In the genomic region with DNA sequence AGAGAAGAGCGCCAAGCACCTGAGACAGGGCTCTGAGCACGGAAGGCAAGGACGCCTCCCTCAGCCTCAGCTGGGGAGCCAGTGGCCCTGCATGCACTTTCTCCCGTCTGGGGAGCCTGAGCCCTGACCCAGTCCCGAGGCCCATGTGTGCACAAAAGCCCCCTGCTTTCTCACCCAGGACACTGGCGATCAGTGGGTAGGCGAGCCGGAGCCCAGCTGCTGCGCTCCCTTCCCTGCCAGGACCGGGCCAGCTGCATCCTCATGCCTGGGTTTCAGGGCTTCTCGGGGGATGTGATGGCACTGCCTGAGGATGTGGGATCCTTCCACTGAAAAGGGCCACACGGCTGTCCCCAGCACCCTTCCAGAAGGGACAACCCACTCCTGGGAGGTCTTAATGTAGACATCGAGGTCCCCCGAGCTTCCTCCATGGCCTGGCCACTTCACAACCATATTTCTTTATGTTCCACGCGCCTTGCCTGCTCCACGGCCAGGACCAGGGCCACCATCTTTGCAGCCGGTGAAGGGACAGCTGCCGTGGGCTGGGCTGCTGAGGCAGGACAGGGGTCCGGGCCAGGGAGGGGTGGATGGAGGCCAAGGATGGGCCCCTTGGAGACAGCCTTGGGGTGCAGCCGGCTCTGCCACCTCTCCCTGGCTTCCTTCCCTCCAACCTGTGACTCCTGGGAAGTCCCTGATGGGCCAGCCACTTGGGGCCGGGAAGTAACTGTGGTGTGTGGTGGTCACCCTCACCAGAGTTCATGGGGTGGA, we compare ENCODE assay signal across 6 cellular contexts. TPM values are rescaled to one million over a fixed set of nuclear protein-coding genes. Genes with fewer than 3 reads are reported as not detected.
DNase-seq lines count a peak whose midpoint lies in the region; ATAC-seq, FAIRE-seq and TF ChIP-seq lines count a peak whose summit lies in the region.
"Not testable (repeated sequence)": the region's sequence is repeated elsewhere in the genome, so short reads cannot be mapped to it uniquely, and the experiment has no call there.
"Had no signal": no experiment of that assay in that cellular context is flagged by ENCODE, and none has a peak within 500 bp of the region (broad histone marks: within the 10 kb centered on the region; RNA-seq: fewer than 3 reads in every experiment).

No MANE protein-coding gene starts in this region.

- H3K4me2 ChIP-seq in BLaER1 treated with 17β-estradiol and CSF1 and Interleukin-3, amounts not matched to agents 10 nM and 100 nM: peak overlapping the region in 7 of 11 experiments; percentile 39 to 68 (median 51); a peak in 12 of 22 replicates
- not testable (repeated sequence) for H3K4me2 ChIP-seq in K562 (ENCODE audit: insufficient read depth, low read length); H1 (ENCODE audit: insufficient read depth in 1 of 2, low read depth in 2 of 2, low read length in 2 of 2); neuronal stem cell (ENCODE audit: insufficient read depth, low read length, poor library complexity, severe bottlenecking)

- peaks cover 0 to 81% (median 53%) of the 10 kb centered on the region in 10 experiments; a peak in 17 of 20 replicates for H3K4me1 ChIP-seq in BLaER1 treated with 17β-estradiol and CSF1 and Interleukin-3, amounts not matched to agents 10 nM and 100 nM
- H3K4me1 ChIP-seq in K562 (replicated peaks in 1 of 2; ENCODE audit: control insufficient read depth in 2 of 2, insufficient read depth in 2 of 2, low read length in 2 of 2) (peaks cover 0 to 27% of the 10 kb centered on the region in 2 experiments; a peak in 3 of 5 replicates), neuronal stem cell (ENCODE audit: control insufficient read depth in 2 of 2, insufficient read depth in 1 of 2, low read depth in 1 of 2, low read length in 2 of 2) (peaks cover 16 to 23% of the 10 kb centered on the region in 2 donors)
- H3K4me1 ChIP-seq in H1 (replicated peaks in 1 of 4; ENCODE audit: control insufficient read depth in 3 of 4, insufficient read depth in 4 of 4, low read length in 3 of 4): not testable (repeated sequence)

- not testable (repeated sequence) for H3K23me2 ChIP-seq in H1 (ENCODE audit: low read depth, low read length)

- not testable (repeated sequence) for TF ChIP-seq CTCF in K562 (IDR thresholded peaks at IDR 0.05 in 2 of 3, conservative IDR thresholded peaks at IDR 0.05 in 1 of 3; ENCODE audit: insufficient read depth in 2 of 3, low read depth in 1 of 3, low read length in 3 of 3); H1 (IDR thresholded peaks at IDR 0.05; ENCODE audit: control extremely low read depth in 1 of 3, insufficient read depth in 1 of 3, low read depth in 1 of 3, low read length in 3 of 3)

- H4K5ac ChIP-seq in H1 (ENCODE audit: insufficient read length, low read depth, low read length): not testable (repeated sequence)

- not testable (repeated sequence) for H3K9ac ChIP-seq in BLaER1 treated with 17β-estradiol and CSF1 and Interleukin-3, amounts not matched to agents 10 nM and 100 nM; H1 (replicated peaks in 1 of 4; ENCODE audit: extremely low read depth in 1 of 4, low read depth in 3 of 4, low read length in 3 of 4)
- 0 out of 4 replicates have a peak overlapping the region, but pooled peaks of 1 of the 2 experiments have one; percentile 7 for H3K9ac ChIP-seq in K562 (ENCODE audit: insufficient read depth in 1 of 2, low read depth in 2 of 2, low read length in 2 of 2)
- H3K9ac ChIP-seq in neuronal stem cell (ENCODE audit: low read depth, low read length, poor library complexity): peak overlapping the region; percentile 12

- not testable (repeated sequence) for H2AK5ac ChIP-seq in H1 (ENCODE audit: low read depth, low read length); neuronal stem cell (ENCODE audit: low read depth, low read length)

- not testable (repeated sequence) for DNase-seq in HTR-8/SVneo (ENCODE audit: insufficient read length, low spot score); K562 (ENCODE audit: extremely low read depth in 1 of 4, low spot score in 3 of 4); H1 (ENCODE audit: low read depth in 1 of 2, low spot score in 2 of 2); neuronal stem cell (ENCODE audit: low spot score)

- not testable (repeated sequence) for H3K9me3 ChIP-seq in BLaER1 treated with 17β-estradiol and CSF1 and Interleukin-3, amounts not matched to agents 10 nM and 100 nM (replicated peaks in 1 of 11); K562 (replicated peaks; ENCODE audit: control insufficient read depth, insufficient read depth, low read depth, low read length); H1 (ENCODE audit: insufficient read depth in 2 of 2, low read depth in 1 of 2, low read length in 1 of 2); neuronal stem cell (replicated peaks in 1 of 2; ENCODE audit: control insufficient read depth in 2 of 2, insufficient read depth in 1 of 2, low read depth in 1 of 2, low read length in 2 of 2)

- FAIRE-seq in HTR-8/SVneo (lab: Jason Lieb, UNC) (peak; percentile 38), K562 (lab: Jason Lieb, UNC) (peak; percentile 37)
- not testable (repeated sequence) for FAIRE-seq in H1 (lab: Jason Lieb, UNC)

- H3K18ac ChIP-seq in H1 (ENCODE audit: extremely low read depth, low read length); neuronal stem cell (ENCODE audit: low read length): not testable (repeated sequence)

- peak overlapping the region; percentile 14; the same call in 1 of the 2 replicates for H4K8ac ChIP-seq in H1 (ENCODE audit: extremely low read depth, insufficient read depth, low read length)
- H4K8ac ChIP-seq in neuronal stem cell (ENCODE audit: low read depth, low read length): not testable (repeated sequence)

- in situ Hi-C loops in K562 (cut with MboI): not testable (repeated sequence)

- not testable (repeated sequence) for H2BK20ac ChIP-seq in H1 (ENCODE audit: low read length)

- H2BK5ac ChIP-seq in H1 (ENCODE audit: low read depth, low read length); neuronal stem cell (ENCODE audit: low read length): not testable (repeated sequence)

- not testable (repeated sequence) for TF ChIP-seq POLR2A in K562 (conservative IDR thresholded peaks at IDR 0.05); H1 (IDR thresholded peaks at IDR 0.05; ENCODE audit: control extremely low read depth in 1 of 2, low read depth in 2 of 2, low read length in 2 of 2)

- not testable (repeated sequence) for TF ChIP-seq RAD21 in K562 (CRISPR knock-in tag; conservative IDR thresholded peaks at IDR 0.05 in 1 of 2, IDR thresholded peaks at IDR 0.05 in 1 of 2); H1 (IDR thresholded peaks at IDR 0.05 in 1 of 2, conservative IDR thresholded peaks at IDR 0.05 in 1 of 2; ENCODE audit: low read depth in 2 of 2, low read length in 2 of 2)

- H3K79me1 ChIP-seq in H1 (ENCODE audit: low read depth, low read length); neuronal stem cell (ENCODE audit: low read depth, low read length): not testable (repeated sequence)

- H3K36me3 ChIP-seq in BLaER1 treated with 17β-estradiol and CSF1 and Interleukin-3, amounts not matched to agents 10 nM and 100 nM; K562 (ENCODE audit: control insufficient read depth, insufficient read depth, low read length); H1 (ENCODE audit: control insufficient read depth in 2 of 4, insufficient read depth in 4 of 4, low read length in 3 of 4); neuronal stem cell (replicated peaks in 1 of 2; ENCODE audit: control insufficient read depth in 2 of 2, insufficient read depth in 2 of 2, low read length in 2 of 2): not testable (repeated sequence)

- intact Hi-C loops in K562 (cut with micrococcal nuclease): not testable (repeated sequence)

- not testable (repeated sequence) for H3K23ac ChIP-seq in H1 (ENCODE audit: insufficient read length)
- H3K23ac ChIP-seq in neuronal stem cell (ENCODE audit: low read depth, low read length, poor library complexity): peak overlapping the region; percentile 65

- H3K56ac ChIP-seq in H1 (replicated peaks; ENCODE audit: insufficient read length, low read depth, low read length): not testable (repeated sequence)

- not testable (repeated sequence) for H2AFZ ChIP-seq in K562 (ENCODE audit: low read depth, low read length); H1 (ENCODE audit: low read length); neuronal stem cell (ENCODE audit: low read length)

- POLR2A ChIA-PET in K562 (lab: Yijun Ruan, JAX): interaction anchor here (0.9 kb wide), 1 partner anchor 7 kb away, joined by 3 read pairs; no protein-coding TSS in a partner anchor
- POLR2A ChIA-PET in H1 (lab: Charles Lee; ENCODE audit: partially characterized antibody): not testable (repeated sequence)

- H3K27ac ChIP-seq in BLaER1 treated with 17β-estradiol and CSF1 and Interleukin-3, amounts not matched to agents 10 nM and 100 nM; K562 (ENCODE audit: extremely low read depth, low read depth, low read length); H1 (ENCODE audit: low read depth, low read length); neuronal stem cell (replicated peaks; ENCODE audit: low read length): not testable (repeated sequence)

- not testable (repeated sequence) for H2BK120ac ChIP-seq in H1 (replicated peaks; ENCODE audit: low read depth, low read length); neuronal stem cell (ENCODE audit: low read depth, low read length)

- H3K79me2 ChIP-seq in K562 (ENCODE audit: control insufficient read depth, insufficient read depth, low read length); H1 (ENCODE audit: control insufficient read depth in 1 of 2, insufficient read depth in 2 of 2, low read length in 2 of 2): not testable (repeated sequence)

- H4K20me1 ChIP-seq in BLaER1 treated with 17β-estradiol and CSF1 and Interleukin-3, amounts not matched to agents 10 nM and 100 nM; H1 (replicated peaks in 1 of 2; ENCODE audit: control insufficient read depth in 1 of 2, insufficient read depth in 2 of 2, low read length in 2 of 2): not testable (repeated sequence)
- peaks cover 24% of the 10 kb centered on the region for H4K20me1 ChIP-seq in K562 (replicated peaks; ENCODE audit: control insufficient read depth, insufficient read depth, low read length)

- not testable (repeated sequence) for H4K91ac ChIP-seq in H1 (replicated peaks; ENCODE audit: insufficient read length, low read length); neuronal stem cell (ENCODE audit: low read depth, low read length, poor library complexity)

- peak; percentile 20 for ATAC-seq in K562

- CTCF ChIA-PET in K562 (lab: Yijun Ruan, JAX; ENCODE audit: low intra/inter-chr PET ratio): not testable (repeated sequence)
- CTCF ChIA-PET in H1 (lab: Charles Lee; ENCODE audit: partially characterized antibody): interaction anchor here (1.4 to 1.5 kb wide), 2 partner anchors 33 to 122 kb away, joined by 3 to 4 read pairs; no protein-coding TSS in a partner anchor

- not testable (repeated sequence) for H3K4ac ChIP-seq in H1 (replicated peaks; ENCODE audit: insufficient read length, low read depth, low read length); neuronal stem cell (ENCODE audit: low read length)

- BruUV-seq in K562 (replicated peaks; lab: Mats Ljungman, UMichigan): not testable (repeated sequence)

- not testable (repeated sequence) for H3K9me1 ChIP-seq in K562 (ENCODE audit: control insufficient read depth, insufficient read depth, low read length)

- H3K27me3 ChIP-seq in BLaER1 treated with 17β-estradiol and CSF1 and Interleukin-3, amounts not matched to agents 10 nM and 100 nM; H1 (replicated peaks in 1 of 4; ENCODE audit: control insufficient read depth in 3 of 4, extremely low read depth in 1 of 4, insufficient read depth in 3 of 4, low read length in 3 of 4); neuronal stem cell (ENCODE audit: control insufficient read depth in 3 of 3, insufficient read depth in 3 of 3, low read depth in 1 of 3, low read length in 3 of 3): not testable (repeated sequence)
- peaks cover 42 to 86% of the 10 kb centered on the region in 2 experiments; a peak in 4 of 5 replicates for H3K27me3 ChIP-seq in K562 (ENCODE audit: control insufficient read depth in 2 of 2, insufficient read depth in 2 of 2, low read length in 2 of 2)

- WGBS in K562 (ENCODE audit: insufficient coverage, low coverage, missing lambda C conversion rate): 3% methylated on average over 22 of the region's 22 CpGs
- 90% methylated on average over 13 of the region's 22 CpGs; no CpG with 5 or more reads in 1 of the 2 experiments for WGBS in H1 (ENCODE audit: extremely low coverage in 1 of 2, insufficient coverage in 1 of 2, insufficient read length in 1 of 2, insufficient replicate concordance in 2 of 2, low coverage in 1 of 2, low lambda C conversion rate in 2 of 2, missing lambda C conversion rate in 1 of 2), 2 experiments
- WGBS in neuronal stem cell (ENCODE audit: extremely low coverage in 2 of 2, insufficient read length in 2 of 2, insufficient replicate concordance in 1 of 2), 2 donors: no CpG with 5 or more reads among the region's 22 CpGs

- H3K14ac ChIP-seq in H1 (ENCODE audit: insufficient read length); neuronal stem cell (ENCODE audit: low read length): not testable (repeated sequence)

- not testable (repeated sequence) for TF ChIP-seq EP300 in K562 (IDR thresholded peaks at IDR 0.05; ENCODE audit: low read length); H1 (IDR thresholded peaks at IDR 0.05; ENCODE audit: borderline replicate concordance in 1 of 2, low read depth in 2 of 2, low read length in 2 of 2)

- H2BK15ac ChIP-seq in H1 (ENCODE audit: low read length); neuronal stem cell (ENCODE audit: low read length): not testable (repeated sequence)

- H3K4me3 ChIP-seq in BLaER1 treated with 17β-estradiol and CSF1 and Interleukin-3, amounts not matched to agents 10 nM and 100 nM; K562; H1 (ENCODE audit: extremely low read depth in 1 of 4, insufficient read depth in 2 of 4, low read depth in 3 of 4, low read length in 4 of 4); neuronal stem cell (ENCODE audit: low read length in 2 of 2): not testable (repeated sequence)

- not testable (repeated sequence) for H2BK12ac ChIP-seq in H1 (ENCODE audit: low read depth, low read length); neuronal stem cell (ENCODE audit: low read length)

RNA-seq across cellular contexts. Expression of gene RTN4R, which starts 10.8 kb away (rescaled TPM):
- total RNA-seq in K562 (2011; cell fraction: chromatin; rRNA removed; ENCODE audit: low replicate concordance): 0.62 and 4.8 TPM in 2 replicates
- 7.4 and 9.8 TPM in 2 replicates for total RNA-seq in K562 (2011; cell fraction: nucleolus; rRNA removed)
- total RNA-seq in K562 (2011; cell fraction: nucleoplasm; rRNA removed): 3.2 and 3.7 TPM in 2 replicates
- total RNA-seq in K562 (2014; rRNA removed): 1.5 and 2.3 TPM in 2 replicates
- not detected in 2 replicates for total RNA-seq in K562 (2014; rRNA removed; fragmentation: Illumina TruSeq; extraction: Trizol)
- total RNA-seq in K562 (2015; rRNA removed; fragmentation: Illumina TruSeq; extraction: Trizol): 0.41 and 0.43 TPM in 2 replicates
- total RNA-seq in K562 (2021): 2.8 and 3.0 TPM in 2 replicates
- polyA plus RNA-seq in K562 (2011; rRNA removed): 1.3 and 4.4 TPM in 2 replicates
- 5.9 and 9.9 TPM in 2 replicates for polyA plus RNA-seq in K562 (2011; cell fraction: cytosol; rRNA removed)
- 2.9 and 3.5 TPM in 2 replicates for polyA plus RNA-seq in K562 (2011; cell fraction: nucleus; rRNA removed)
- 2.9 and 4.6 TPM in 2 replicates for polyA plus RNA-seq in K562 (2012)
- polyA plus RNA-seq in K562 (2014; fragmentation: Illumina TruSeq; extraction: Trizol): 0.46 TPM in 1 of 2 replicates, not detected in the other
- polyA plus RNA-seq in K562 (2014; fragmentation: Nextera tagmentation; extraction: Ambion mirVana): under 1 TPM in 1 of 2 experiments, not detected in 1; 0.04 TPM
- 1.2 and 2.3 TPM in 2 replicates for polyA plus RNA-seq in K562 (2014; rRNA removed)
- 1.0 and 1.5 TPM in 2 replicates for polyA minus RNA-seq in K562 (2011; rRNA and poly(A)+ RNA removed)
- polyA minus RNA-seq in K562 (2011; cell fraction: cytosol; rRNA and poly(A)+ RNA removed): 5.1 and 13.6 TPM in 2 replicates
- 0.40 and 1.3 TPM in 2 replicates for polyA minus RNA-seq in K562 (2011; cell fraction: nucleus; rRNA and poly(A)+ RNA removed)
- 21.8 and 22.5 TPM in 2 replicates for total RNA-seq in H1 (2021; fragmentation: NEBNext Ultra II Directional; extraction: Animal tissue kit (Norgen Biotek cat#: 25700))
- 41.3 and 51.5 TPM in 2 replicates for polyA plus RNA-seq in H1 (2011; rRNA removed)
- 24.6 TPM for polyA plus RNA-seq in H1 (2011; cell fraction: cytosol; rRNA removed)
- polyA plus RNA-seq in H1 (2011; cell fraction: nucleus; rRNA removed): 24.0 TPM
- 11.0 to 25.6 TPM (median 23.1 TPM) in 4 replicates for polyA plus RNA-seq in H1 (2012, experiment 1 of 2)
- polyA plus RNA-seq in H1 (2012, experiment 2 of 2): 19.1 TPM
- polyA plus RNA-seq in H1 (2013, experiment 1 of 2): 30.2 TPM
- 29.2 TPM for polyA plus RNA-seq in H1 (2013, experiment 2 of 2)
- 10.5 and 13.6 TPM in 2 replicates for polyA minus RNA-seq in H1 (2011; rRNA and poly(A)+ RNA removed)
- 23.1 TPM for polyA minus RNA-seq in H1 (2011; cell fraction: cytosol; rRNA and poly(A)+ RNA removed)
- 9.8 TPM for polyA minus RNA-seq in H1 (2011; cell fraction: nucleus; rRNA and poly(A)+ RNA removed)
- 23.2 TPM for polyA plus RNA-seq in neuronal stem cell (2013, experiment 1 of 2)
- 22.9 TPM for polyA plus RNA-seq in neuronal stem cell (2013, experiment 2 of 2)
- polyA plus RNA-seq: CD14-positive monocyte had no signal

RNA-seq across cellular contexts. Expression of gene DGCR6L, which starts 41.0 kb away (rescaled TPM):
- total RNA-seq in K562 (2011; cell fraction: chromatin; rRNA removed; ENCODE audit: low replicate concordance): 5.8 and 25.8 TPM in 2 replicates
- 37.9 and 39.6 TPM in 2 replicates for total RNA-seq in K562 (2011; cell fraction: nucleolus; rRNA removed)
- total RNA-seq in K562 (2011; cell fraction: nucleoplasm; rRNA removed): 19.9 and 28.5 TPM in 2 replicates
- total RNA-seq in K562 (2014; rRNA removed): 151 and 163 TPM in 2 replicates
- total RNA-seq in K562 (2014; rRNA removed; fragmentation: Illumina TruSeq; extraction: Trizol): 14.1 and 20.0 TPM in 2 replicates
- 78.1 and 78.6 TPM in 2 replicates for total RNA-seq in K562 (2015; rRNA removed; fragmentation: Illumina TruSeq; extraction: Trizol)
- total RNA-seq in K562 (2021): 95.3 and 101 TPM in 2 replicates
- 51.0 and 88.0 TPM in 2 replicates for polyA plus RNA-seq in K562 (2011; rRNA removed)
- 116 and 204 TPM in 2 replicates for polyA plus RNA-seq in K562 (2011; cell fraction: cytosol; rRNA removed)
- polyA plus RNA-seq in K562 (2011; cell fraction: nucleus; rRNA removed): 72.9 and 95.1 TPM in 2 replicates
- 80.6 and 161 TPM in 2 replicates for polyA plus RNA-seq in K562 (2012)
- 40.4 and 66.5 TPM in 2 replicates for polyA plus RNA-seq in K562 (2014; fragmentation: Illumina TruSeq; extraction: Trizol)
- 1 to 10 TPM; 3.6 to 8.1 TPM for polyA plus RNA-seq in K562 (2014; fragmentation: Nextera tagmentation; extraction: Ambion mirVana)
- 113 and 117 TPM in 2 replicates for polyA plus RNA-seq in K562 (2014; rRNA removed)
- polyA minus RNA-seq in K562 (2011; rRNA and poly(A)+ RNA removed): 14.8 and 17.4 TPM in 2 replicates
- polyA minus RNA-seq in K562 (2011; cell fraction: cytosol; rRNA and poly(A)+ RNA removed): 35.4 and 39.9 TPM in 2 replicates
- 29.2 and 43.1 TPM in 2 replicates for polyA minus RNA-seq in K562 (2011; cell fraction: nucleus; rRNA and poly(A)+ RNA removed)
- total RNA-seq in H1 (2021; fragmentation: NEBNext Ultra II Directional; extraction: Animal tissue kit (Norgen Biotek cat#: 25700)): 41.9 and 43.6 TPM in 2 replicates
- 72.6 and 93.5 TPM in 2 replicates for polyA plus RNA-seq in H1 (2011; rRNA removed)
- 82.8 TPM for polyA plus RNA-seq in H1 (2011; cell fraction: cytosol; rRNA removed)
- polyA plus RNA-seq in H1 (2011; cell fraction: nucleus; rRNA removed): 56.9 TPM
- polyA plus RNA-seq in H1 (2012, experiment 1 of 2): 26.0 to 54.5 TPM (median 49.4 TPM) in 4 replicates
- 59.2 TPM for polyA plus RNA-seq in H1 (2012, experiment 2 of 2)
- polyA plus RNA-seq in H1 (2013, experiment 1 of 2): 26.6 TPM
- 25.1 TPM for polyA plus RNA-seq in H1 (2013, experiment 2 of 2)
- polyA minus RNA-seq in H1 (2011; rRNA and poly(A)+ RNA removed): 12.0 and 15.2 TPM in 2 replicates
- 18.9 TPM for polyA minus RNA-seq in H1 (2011; cell fraction: cytosol; rRNA and poly(A)+ RNA removed)
- 16.5 TPM for polyA minus RNA-seq in H1 (2011; cell fraction: nucleus; rRNA and poly(A)+ RNA removed)
- 26.0 TPM for polyA plus RNA-seq in neuronal stem cell (2013, experiment 1 of 2)
- polyA plus RNA-seq in neuronal stem cell (2013, experiment 2 of 2): 25.8 TPM
